In the genomic region with DNA sequence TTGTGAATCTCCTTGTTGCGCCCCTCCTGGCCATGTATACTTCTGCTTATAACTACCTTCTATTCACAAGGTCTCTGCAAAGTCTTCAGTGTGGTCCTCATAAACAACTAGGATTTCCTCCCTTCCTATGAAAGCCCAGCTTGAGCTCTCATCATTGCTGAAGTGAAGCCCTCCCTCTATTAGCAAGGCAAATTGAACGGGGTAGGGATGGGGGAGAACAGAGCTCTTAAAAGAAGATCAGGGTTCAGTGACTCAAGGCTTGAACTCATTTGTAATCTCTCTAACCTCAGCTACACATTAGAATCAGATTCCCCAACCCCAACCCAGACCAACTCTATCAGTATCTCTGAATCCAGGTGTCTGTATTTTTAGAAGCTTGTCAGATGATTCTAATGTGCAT, we compare ENCODE assay signal across 1 cellular context.
A peak's percentile ranks its signal among the peaks of the same experiment; 100 is the strongest.
TF ChIP-seq lines count a peak whose summit lies in the region.

No MANE protein-coding gene starts in this region.

TF ChIP-seq in GM23338, 12 proteins besides CTCF, POLR2A, EP300 and RAD21 (continued from another document):
- TF ChIP-seq, protein P1, sequence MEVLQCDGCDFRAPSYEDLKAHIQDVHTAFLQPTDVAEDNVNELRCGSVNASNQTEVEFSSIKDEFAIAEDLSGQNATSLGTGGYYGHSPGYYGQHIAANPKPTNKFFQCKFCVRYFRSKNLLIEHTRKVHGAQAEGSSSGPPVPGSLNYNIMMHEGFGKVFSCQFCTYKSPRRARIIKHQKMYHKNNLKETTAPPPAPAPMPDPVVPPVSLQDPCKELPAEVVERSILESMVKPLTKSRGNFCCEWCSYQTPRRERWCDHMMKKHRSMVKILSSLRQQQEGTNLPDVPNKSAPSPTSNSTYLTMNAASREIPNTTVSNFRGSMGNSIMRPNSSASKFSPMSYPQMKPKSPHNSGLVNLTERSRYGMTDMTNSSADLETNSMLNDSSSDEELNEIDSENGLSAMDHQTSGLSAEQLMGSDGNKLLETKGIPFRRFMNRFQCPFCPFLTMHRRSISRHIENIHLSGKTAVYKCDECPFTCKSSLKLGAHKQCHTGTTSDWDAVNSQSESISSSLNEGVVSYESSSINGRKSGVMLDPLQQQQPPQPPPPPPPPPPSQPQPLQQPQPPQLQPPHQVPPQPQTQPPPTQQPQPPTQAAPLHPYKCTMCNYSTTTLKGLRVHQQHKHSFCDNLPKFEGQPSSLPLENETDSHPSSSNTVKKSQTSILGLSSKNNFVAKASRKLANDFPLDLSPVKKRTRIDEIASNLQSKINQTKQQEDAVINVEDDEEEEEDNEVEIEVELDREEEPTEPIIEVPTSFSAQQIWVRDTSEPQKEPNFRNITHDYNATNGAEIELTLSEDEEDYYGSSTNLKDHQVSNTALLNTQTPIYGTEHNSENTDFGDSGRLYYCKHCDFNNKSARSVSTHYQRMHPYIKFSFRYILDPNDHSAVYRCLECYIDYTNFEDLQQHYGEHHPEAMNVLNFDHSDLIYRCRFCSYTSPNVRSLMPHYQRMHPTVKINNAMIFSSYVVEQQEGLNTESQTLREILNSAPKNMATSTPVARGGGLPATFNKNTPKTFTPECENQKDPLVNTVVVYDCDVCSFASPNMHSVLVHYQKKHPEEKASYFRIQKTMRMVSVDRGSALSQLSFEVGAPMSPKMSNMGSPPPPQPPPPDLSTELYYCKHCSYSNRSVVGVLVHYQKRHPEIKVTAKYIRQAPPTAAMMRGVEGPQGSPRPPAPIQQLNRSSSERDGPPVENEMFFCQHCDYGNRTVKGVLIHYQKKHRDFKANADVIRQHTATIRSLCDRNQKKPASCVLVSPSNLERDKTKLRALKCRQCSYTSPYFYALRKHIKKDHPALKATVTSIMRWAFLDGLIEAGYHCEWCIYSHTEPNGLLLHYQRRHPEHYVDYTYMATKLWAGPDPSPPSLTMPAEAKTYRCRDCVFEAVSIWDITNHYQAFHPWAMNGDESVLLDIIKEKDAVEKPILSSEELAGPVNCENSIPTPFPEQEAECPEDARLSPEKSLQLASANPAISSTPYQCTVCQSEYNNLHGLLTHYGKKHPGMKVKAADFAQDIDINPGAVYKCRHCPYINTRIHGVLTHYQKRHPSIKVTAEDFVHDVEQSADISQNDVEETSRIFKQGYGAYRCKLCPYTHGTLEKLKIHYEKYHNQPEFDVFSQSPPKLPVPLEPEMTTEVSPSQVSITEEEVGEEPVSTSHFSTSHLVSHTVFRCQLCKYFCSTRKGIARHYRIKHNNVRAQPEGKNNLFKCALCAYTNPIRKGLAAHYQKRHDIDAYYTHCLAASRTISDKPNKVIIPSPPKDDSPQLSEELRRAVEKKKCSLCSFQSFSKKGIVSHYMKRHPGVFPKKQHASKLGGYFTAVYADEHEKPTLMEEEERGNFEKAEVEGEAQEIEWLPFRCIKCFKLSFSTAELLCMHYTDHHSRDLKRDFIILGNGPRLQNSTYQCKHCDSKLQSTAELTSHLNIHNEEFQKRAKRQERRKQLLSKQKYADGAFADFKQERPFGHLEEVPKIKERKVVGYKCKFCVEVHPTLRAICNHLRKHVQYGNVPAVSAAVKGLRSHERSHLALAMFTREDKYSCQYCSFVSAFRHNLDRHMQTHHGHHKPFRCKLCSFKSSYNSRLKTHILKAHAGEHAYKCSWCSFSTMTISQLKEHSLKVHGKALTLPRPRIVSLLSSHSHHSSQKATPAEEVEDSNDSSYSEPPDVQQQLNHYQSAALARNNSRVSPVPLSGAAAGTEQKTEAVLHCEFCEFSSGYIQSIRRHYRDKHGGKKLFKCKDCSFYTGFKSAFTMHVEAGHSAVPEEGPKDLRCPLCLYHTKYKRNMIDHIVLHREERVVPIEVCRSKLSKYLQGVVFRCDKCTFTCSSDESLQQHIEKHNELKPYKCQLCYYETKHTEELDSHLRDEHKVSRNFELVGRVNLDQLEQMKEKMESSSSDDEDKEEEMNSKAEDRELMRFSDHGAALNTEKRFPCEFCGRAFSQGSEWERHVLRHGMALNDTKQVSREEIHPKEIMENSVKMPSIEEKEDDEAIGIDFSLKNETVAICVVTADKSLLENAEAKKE (CRISPR knock-in tag; IDR thresholded peaks at IDR 0.05): peak; percentile 18; the same call in 1 of the 2 replicates
